In the genomic region with DNA sequence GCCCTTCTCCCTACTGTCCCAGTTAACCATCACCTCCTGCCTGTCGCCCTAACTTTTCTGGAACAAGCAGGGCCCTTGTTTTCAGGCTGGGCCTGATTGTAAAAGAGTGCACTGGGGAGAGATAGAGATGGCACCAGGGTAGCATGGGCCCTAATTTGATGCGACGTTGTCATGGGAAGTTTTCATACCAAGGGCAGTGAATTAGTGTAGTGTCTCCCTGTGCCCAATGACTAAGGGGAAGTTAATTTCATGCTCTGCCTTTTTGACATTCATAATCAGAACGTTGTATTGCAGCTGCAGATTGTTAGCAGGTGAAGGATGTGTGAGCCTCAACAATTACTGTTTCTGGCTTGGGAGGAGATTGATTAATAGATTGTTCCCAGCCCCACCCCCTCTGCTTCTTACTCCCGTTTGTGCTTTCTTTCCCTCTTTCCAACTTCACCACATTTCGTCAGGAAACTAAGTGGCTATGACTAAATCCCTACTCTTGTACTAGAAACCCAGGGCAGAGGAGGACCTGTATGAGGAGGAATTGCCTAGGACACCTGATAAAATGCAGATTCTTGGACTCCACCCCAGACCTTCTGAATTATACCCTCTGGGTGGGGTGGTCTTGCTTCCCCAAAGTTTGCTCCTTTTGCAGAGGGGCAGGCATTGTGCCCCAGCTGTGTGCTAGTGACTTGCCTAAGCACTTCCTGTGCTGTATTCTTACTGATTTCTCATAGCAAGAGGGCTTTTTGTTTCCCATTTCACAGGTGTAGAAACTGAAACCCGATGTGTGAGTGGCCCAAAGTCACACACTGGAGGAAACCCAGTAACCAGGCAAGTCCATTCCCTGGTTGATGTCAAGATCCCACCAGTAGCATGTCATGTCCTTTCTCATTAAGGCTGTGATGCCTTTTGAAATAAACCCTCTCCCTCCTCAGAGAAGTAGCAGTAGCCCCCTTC, we compare ENCODE assay signal across 9 cellular contexts. TPM values are rescaled to one million over a fixed set of nuclear protein-coding genes. Genes with fewer than 3 reads are reported as not detected.
DNase-seq lines count a peak whose midpoint lies in the region; ATAC-seq and TF ChIP-seq lines count a peak whose summit lies in the region.
"Had no signal": no experiment of that assay in that cellular context is flagged by ENCODE, and none has a peak within 500 bp of the region (broad histone marks: within the 10 kb centered on the region; RNA-seq: fewer than 3 reads in every experiment).

No MANE protein-coding gene starts in this region.

- H3K4me3 Mint-ChIP-seq in activated naive CD8-positive, alpha-beta T cell treated with anti-CD3 and anti-CD28 coated beads, Interleukin-2, amount 10 ng/mL, durations not matched to agents 7 days and 5 days: peak overlapping the region; percentile 29
- H3K4me3 Mint-ChIP-seq in activated T-helper 2 cell treated with anti-CD3 and anti-CD28 coated beads, Interferon-gamma antibody, Interleukin-2, Interleukin-4, amounts not matched to agents 10 μg/mL and 5 μg/mL and 100 μg/mL, durations not matched to agents 14 hours and 24 hours and 36 hours (ENCODE audit: low read depth): no peak overlapping the region
- no peak overlapping the region for H3K4me3 Mint-ChIP-seq in CD4-positive, alpha-beta T cell

- peaks cover 15% of the 10 kb centered on the region for H3K4me1 Mint-ChIP-seq in activated naive CD8-positive, alpha-beta T cell treated with anti-CD3 and anti-CD28 coated beads, Interleukin-2, amount 10 ng/mL, durations not matched to agents 7 days and 5 days
- peaks cover 14% of the 10 kb centered on the region for H3K4me1 Mint-ChIP-seq in activated T-helper 2 cell treated with anti-CD3 and anti-CD28 coated beads, Interferon-gamma antibody, Interleukin-2, Interleukin-4, amounts not matched to agents 10 μg/mL and 5 μg/mL and 100 μg/mL, durations not matched to agents 14 hours and 24 hours and 36 hours (ENCODE audit: low read depth)
- no peaks in the 10 kb centered on the region for H3K4me1 Mint-ChIP-seq in CD4-positive, alpha-beta T cell (ENCODE audit: low read depth)

- TF ChIP-seq POLR2A in adrenal gland (IDR thresholded peaks at IDR 0.05): no peak

- H3K4me1 ChIP-seq in adrenal gland (replicated peaks in 1 of 2): no peaks in the 10 kb centered on the region

- CTCF ChIA-PET in CD4-positive, alpha-beta T cell (lab: Charles Lee): no interaction called here

- ATAC-seq in GM19467 (IDR thresholded peaks at IDR 0.05; ENCODE audit: unreplicated experiment): peak; percentile 96
- ATAC-seq in HG03108 (IDR thresholded peaks at IDR 0.05; ENCODE audit: unreplicated experiment): peak; percentile 91
- peak; percentile 94 for ATAC-seq in activated naive CD8-positive, alpha-beta T cell treated with anti-CD3 and anti-CD28 coated beads, Interleukin-2, amount 10 ng/mL, durations not matched to agents 7 days and 5 days (ENCODE audit: low read depth)
- ATAC-seq in CD4-positive, alpha-beta T cell (ENCODE audit: poor library complexity): no peak

- H3K36me3 Mint-ChIP-seq in activated naive CD8-positive, alpha-beta T cell treated with anti-CD3 and anti-CD28 coated beads, Interleukin-2, amount 10 ng/mL, durations not matched to agents 7 days and 5 days: no peaks in the 10 kb centered on the region
- no peaks in the 10 kb centered on the region for H3K36me3 Mint-ChIP-seq in activated T-helper 2 cell treated with anti-CD3 and anti-CD28 coated beads, Interferon-gamma antibody, Interleukin-2, Interleukin-4, amounts not matched to agents 10 μg/mL and 5 μg/mL and 100 μg/mL, durations not matched to agents 14 hours and 24 hours and 36 hours (ENCODE audit: low read depth)
- H3K36me3 Mint-ChIP-seq in CD4-positive, alpha-beta T cell (ENCODE audit: low read depth): no peaks in the 10 kb centered on the region

- no peaks in the 10 kb centered on the region for H3K9me3 Mint-ChIP-seq in activated naive CD8-positive, alpha-beta T cell treated with anti-CD3 and anti-CD28 coated beads, Interleukin-2, amount 10 ng/mL, durations not matched to agents 7 days and 5 days
- H3K9me3 Mint-ChIP-seq in activated T-helper 2 cell treated with anti-CD3 and anti-CD28 coated beads, Interferon-gamma antibody, Interleukin-2, Interleukin-4, amounts not matched to agents 10 μg/mL and 5 μg/mL and 100 μg/mL, durations not matched to agents 14 hours and 24 hours and 36 hours: no peaks in the 10 kb centered on the region
- H3K9me3 Mint-ChIP-seq in CD4-positive, alpha-beta T cell: no peaks in the 10 kb centered on the region

- peak overlapping the region; percentile 83 for H3K27ac Mint-ChIP-seq in activated naive CD8-positive, alpha-beta T cell treated with anti-CD3 and anti-CD28 coated beads, Interleukin-2, amount 10 ng/mL, durations not matched to agents 7 days and 5 days
- no peak overlapping the region for H3K27ac Mint-ChIP-seq in activated T-helper 2 cell treated with anti-CD3 and anti-CD28 coated beads, Interferon-gamma antibody, Interleukin-2, Interleukin-4, amounts not matched to agents 10 μg/mL and 5 μg/mL and 100 μg/mL, durations not matched to agents 14 hours and 24 hours and 36 hours
- no peak overlapping the region for H3K27ac Mint-ChIP-seq in CD4-positive, alpha-beta T cell

- intact Hi-C loops in adrenal gland (cut with DNase I): no loop called here
- intact Hi-C loops in activated T-helper 2 cell treated with anti-CD3 and anti-CD28 coated beads, Interferon-gamma antibody, Interleukin-2, Interleukin-4, amounts not matched to agents 10 μg/mL and 5 μg/mL and 100 μg/mL, durations not matched to agents 14 hours and 24 hours and 36 hours (cut with micrococcal nuclease): no loop called here
- intact Hi-C loops in CD4-positive, alpha-beta T cell (cut with DNase I, micrococcal nuclease): no loop called here

- 63 to 71% (median 66%) methylated on average over 7 of the region's 7 CpGs for WGBS in adrenal gland, 4 donors

- no peaks in the 10 kb centered on the region for H3K36me3 ChIP-seq in adrenal gland (replicated peaks in 1 of 2)

- TF ChIP-seq CTCF in GM13977 (IDR thresholded peaks at IDR 0.05; ENCODE audit: extremely low read depth, insufficient read depth, missing control alignments) (no peak), adrenal gland (IDR thresholded peaks at IDR 0.05) (no peak)
- no peak for TF ChIP-seq CTCF in CD4-positive, alpha-beta T cell (IDR thresholded peaks at IDR 0.05)

- no peaks in the 10 kb centered on the region for H3K27me3 ChIP-seq in adrenal gland
- H3K27me3 ChIP-seq in CD4-positive, alpha-beta T cell (ENCODE audit: control insufficient read depth, insufficient read depth, low read length): peaks cover 4% of the 10 kb centered on the region

- H3K9me3 ChIP-seq in adrenal gland (replicated peaks in 1 of 3): no peaks in the 10 kb centered on the region
- no peaks in the 10 kb centered on the region for H3K9me3 ChIP-seq in CD4-positive, alpha-beta T cell (ENCODE audit: control insufficient read depth, low read length)

- peak; percentile 56 for DNase-seq in GM13977 (ENCODE audit: low spot score)
- no peak for DNase-seq in activated naive CD8-positive, alpha-beta T cell treated with anti-CD3 and anti-CD28 coated beads, Interleukin-2, amount 10 ng/mL, durations not matched to agents 7 days and 5 days
- no peak for DNase-seq in dermis blood vessel endothelial cell
- no peak for DNase-seq in adrenal gland
- no peak for DNase-seq in activated T-helper 2 cell treated with anti-CD3 and anti-CD28 coated beads, Interferon-gamma antibody, Interleukin-2, Interleukin-4, amounts not matched to agents 10 μg/mL and 5 μg/mL and 100 μg/mL, durations not matched to agents 14 hours and 24 hours and 36 hours (ENCODE audit: low spot score)
- no peak for DNase-seq in CD4-positive, alpha-beta T cell
- DNase-seq: NCI-H2081 treated with DMSO at 0.1 percent for 48 hours had no signal

- in situ Hi-C loops in GM13977 (cut with MboI; ENCODE audit: low pct_unique_long_range_greater_than_20kb, low sequenced_read_pairs, unreplicated experiment): no loop called here

- POLR2A ChIA-PET in activated naive CD8-positive, alpha-beta T cell treated with anti-CD3 and anti-CD28 coated beads, Interleukin-2, amount 10 ng/mL, durations not matched to agents 7 days and 5 days (lab: Charles Lee): interaction anchor here (1.2 to 1.7 kb wide), 3 partner anchors 8 to 557 kb away, joined by 3 to 5 read pairs (median 4); a partner anchor contains a TSS
- POLR2A ChIA-PET in CD4-positive, alpha-beta T cell (lab: Charles Lee): no interaction called here

- H3K4me3 ChIP-seq in adrenal gland: no peak overlapping the region

- peaks cover 25% of the 10 kb centered on the region for H3K27me3 Mint-ChIP-seq in activated naive CD8-positive, alpha-beta T cell treated with anti-CD3 and anti-CD28 coated beads, Interleukin-2, amount 10 ng/mL, durations not matched to agents 7 days and 5 days
- peaks cover 25% of the 10 kb centered on the region for H3K27me3 Mint-ChIP-seq in activated T-helper 2 cell treated with anti-CD3 and anti-CD28 coated beads, Interferon-gamma antibody, Interleukin-2, Interleukin-4, amounts not matched to agents 10 μg/mL and 5 μg/mL and 100 μg/mL, durations not matched to agents 14 hours and 24 hours and 36 hours (ENCODE audit: low read depth)
- peaks cover 11% of the 10 kb centered on the region for H3K27me3 Mint-ChIP-seq in CD4-positive, alpha-beta T cell

- H3K27ac ChIP-seq in adrenal gland: no peak overlapping the region
- no peak overlapping the region for H3K27ac ChIP-seq in CD4-positive, alpha-beta T cell (ENCODE audit: low read depth, low read length)

RNA-seq across cellular contexts. Expression of a gene that starts 56.3 kb away (rescaled TPM):
- under 1 TPM; 0.20 to 0.25 TPM for total RNA-seq in activated naive CD8-positive, alpha-beta T cell treated with anti-CD3 and anti-CD28 coated beads, Interleukin-2, amount 10 ng/mL, durations not matched to agents 7 days and 5 days
- total RNA-seq in dermis blood vessel endothelial cell (24.3 and 38.4 TPM in 2 replicates), adrenal gland (10 to 100 TPM; 38.3 to 52.2 (median 48.4) TPM)
- 10 to 100 TPM; 13.2 to 47.7 (median 20.3) TPM for polyA plus RNA-seq in adrenal gland
- total RNA-seq in activated T-helper 2 cell treated with anti-CD3 and anti-CD28 coated beads, Interferon-gamma antibody, Interleukin-2, Interleukin-4, amounts not matched to agents 10 μg/mL and 5 μg/mL and 100 μg/mL, durations not matched to agents 14 hours and 24 hours and 36 hours: 0.02 TPM in 1 of 2 replicates, not detected in the other
- total RNA-seq in CD4-positive, alpha-beta T cell: under 1 TPM in 1 of 2 experiments, not detected in 1; 0.06 TPM

Comparison
In these comparisons a context has a peak if more than half of its experiments do, and no peak if none do; other contexts are left out.
1. RNA of a gene that starts 56.3 kb away (total RNA-seq): 38.3 to 52.2 TPM in adrenal gland and 24.3 to 38.4 TPM in dermis blood vessel endothelial cell; 0.20 to 0.25 TPM in activated naive CD8-positive, alpha-beta T cell treated with anti-CD3 and anti-CD28 coated beads, Interleukin-2, amount 10 ng/mL, durations not matched to agents 7 days and 5 days, 0.06 TPM in CD4-positive, alpha-beta T cell and 0.02 TPM in activated T-helper 2 cell treated with anti-CD3 and anti-CD28 coated beads, Interferon-gamma antibody, Interleukin-2, Interleukin-4, amounts not matched to agents 10 μg/mL and 5 μg/mL and 100 μg/mL, durations not matched to agents 14 hours and 24 hours and 36 hours; every median in the first group is over 10 times any median in the second.